ENCODE assay signal across 23 cellular contexts in the genomic region with DNA sequence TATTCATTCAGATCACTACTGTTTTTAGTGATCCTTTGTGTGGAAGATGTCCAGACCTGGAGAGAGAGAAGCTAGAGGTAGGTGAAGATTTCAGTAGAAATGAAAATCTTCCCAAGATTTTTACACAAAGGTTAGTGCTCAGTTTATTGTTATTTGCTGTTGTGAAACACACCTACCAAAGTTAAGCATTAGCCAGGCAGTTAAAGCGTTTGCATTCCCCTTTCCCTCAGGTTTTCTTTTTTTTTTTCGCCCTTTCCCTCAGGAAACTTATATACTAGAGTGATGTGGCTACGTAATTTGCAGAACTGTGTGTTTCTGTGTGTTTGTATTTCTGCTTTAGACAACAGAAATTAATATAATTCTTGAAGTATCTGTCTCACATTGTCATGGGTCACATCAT.
"Had no signal": no experiment of that assay in that cellular context is flagged by ENCODE, and none has a peak within 500 bp of the region (broad histone marks: within the 10 kb centered on the region; RNA-seq: fewer than 3 reads in every experiment).

No MANE protein-coding gene starts in this region.

- H3K4me1 ChIP-seq: right atrium auricular region, testis had no signal

- H3K27me3 Mint-ChIP-seq: activated CD4-positive, alpha-beta T cell treated with anti-CD3 and anti-CD28 coated beads for 36 hours; progenitor cell of endocrine pancreas had no signal

- H3K4me3 Mint-ChIP-seq: activated CD4-positive, alpha-beta T cell treated with anti-CD3 and anti-CD28 coated beads for 36 hours; mesothelial cell of epicardium had no signal

- H3K27ac Mint-ChIP-seq: activated naive CD4-positive, alpha-beta T cell treated with anti-CD3 and anti-CD28 coated beads, Interleukin-2, amount 50 U/mL, for 72 hours; mesothelial cell of epicardium; progenitor cell of endocrine pancreas had no signal

- H3K27me3 ChIP-seq: adrenal gland, heart right ventricle, right atrium auricular region, testis, upper lobe of left lung had no signal

- H3K4me3 ChIP-seq: adrenal gland, heart right ventricle, lung, right atrium auricular region, skin epidermis, testis, upper lobe of left lung had no signal

- DNase-seq: activated CD4-positive, alpha-beta T cell treated with anti-CD3 and anti-CD28 coated beads for 36 hours; activated CD8-positive, alpha-beta memory T cell treated with anti-CD3 and anti-CD28 coated beads, Interleukin-2, amount 50 U/mL, for 4 hours; activated effector memory CD4-positive, alpha-beta T cell treated with anti-CD3 and anti-CD28 coated beads, Interleukin-2, amount 50 U/mL, for 16 hours; activated T-cell treated with anti-CD3 and anti-CD28 coated beads, Interleukin-2, amount 50 U/mL, for 48 hours; cerebellar nuclear complex; effector CD4-positive, alpha-beta T cell; stimulated activated CD4-positive, alpha-beta T cell treated with anti-CD3 and anti-CD28 coated beads, Interleukin-15, amount 100 ng/mL, for 24 hours; stimulated activated CD4-positive, alpha-beta T cell treated with anti-CD3 and anti-CD28 coated beads, Interleukin-4, amount 100 ng/mL, for 1 hour; SW 1271; T-helper 2 cell; testis; WERI-Rb-1 had no signal

- ATAC-seq: activated CD4-positive, alpha-beta T cell treated with anti-CD3 and anti-CD28 coated beads for 36 hours; activated naive CD4-positive, alpha-beta T cell treated with anti-CD3 and anti-CD28 coated beads, Interleukin-2, amount 50 U/mL, for 72 hours; esophagus mucosa; left cardiac atrium had no signal

- H3K27ac ChIP-seq: adrenal gland, heart right ventricle, right atrium auricular region, skin epidermis, testis, upper lobe of left lung, WERI-Rb-1 had no signal

- H3K9me3 Mint-ChIP-seq: activated naive CD4-positive, alpha-beta T cell treated with anti-CD3 and anti-CD28 coated beads, Interleukin-2, amount 50 U/mL, for 72 hours; mesothelial cell of epicardium had no signal

- H3K36me3 ChIP-seq: adrenal gland had no signal

- H3K9me3 ChIP-seq: adrenal gland, heart right ventricle, right atrium auricular region, testis, upper lobe of left lung had no signal
